25 cellular contexts compared by ENCODE assay signal in the genomic region with DNA sequence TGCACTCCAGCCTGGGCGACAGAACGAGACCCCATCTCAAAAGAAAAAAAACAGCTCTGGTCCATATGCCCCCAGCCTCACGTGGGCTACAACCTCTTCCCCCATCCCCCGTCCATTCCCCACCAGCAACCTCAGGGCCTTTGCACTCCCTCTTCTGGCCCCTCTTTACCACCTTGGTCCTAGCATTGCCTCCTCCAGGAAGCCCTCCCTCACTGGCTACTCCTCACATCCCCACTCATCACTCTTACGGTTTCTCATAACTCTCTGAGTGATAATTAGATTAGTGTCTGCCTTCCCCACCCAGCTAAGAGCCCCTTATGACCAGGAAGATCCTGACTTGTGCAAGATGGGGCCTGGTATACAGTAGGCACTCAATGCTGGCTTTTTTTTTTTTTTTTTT. TPM values are rescaled to one million over a fixed set of nuclear protein-coding genes. Genes with fewer than 3 reads are reported as not detected.
DNase-seq lines count a peak whose midpoint lies in the region; ATAC-seq and TF ChIP-seq lines count a peak whose summit lies in the region.
"Had no signal": no experiment of that assay in that cellular context is flagged by ENCODE, and none has a peak within 500 bp of the region (broad histone marks: within the 10 kb centered on the region; RNA-seq: fewer than 3 reads in every experiment).

No MANE protein-coding gene starts in this region.

- H3K27me3 Mint-ChIP-seq in CD4-positive, alpha-beta T cell, result no peaks in the 10 kb centered on the region
- H3K27me3 Mint-ChIP-seq in activated B cell treated with CpG ODN at 0.5 μM for 24 hours (no peaks in the 10 kb centered on the region), memory B cell (no peaks in the 10 kb centered on the region)
- no peaks in the 10 kb centered on the region for H3K27me3 Mint-ChIP-seq in stimulated activated naive B cell treated with anti-CD40 and anti-IgM and Interleukin-4, amounts not matched to agents 10 μg/mL and 1 μg/mL and 100 μg/mL, for 72 hours
- H3K27me3 Mint-ChIP-seq: IgD-negative memory B cell had no signal

- CTCF ChIA-PET in CD4-positive, alpha-beta T cell (lab: Charles Lee), result interaction anchor here (0.6 to 6.5 kb wide), 4 partner anchors 40 to 118 kb away, joined by 3 to 40 read pairs (median 4); partner anchors contain the start of gene ARRDC2
- CTCF ChIA-PET in activated B cell treated with CpG ODN at 0.5 μM for 24 hours (lab: Charles Lee), result interaction anchor here (0.7 to 7.5 kb wide), 5 partner anchors 11 to 118 kb away, joined by 3 to 91 read pairs (median 4); partner anchors contain the start of gene ARRDC2

- H3K9me3 ChIP-seq in CD4-positive, alpha-beta T cell (ENCODE audit: control insufficient read depth, low read length), result no peaks in the 10 kb centered on the region
- H3K9me3 ChIP-seq: SK-N-SH had no signal

- peaks cover 21% of the 10 kb centered on the region for H3K4me1 Mint-ChIP-seq in CD4-positive, alpha-beta T cell (ENCODE audit: low read depth)
- H3K4me1 Mint-ChIP-seq in activated B cell treated with CpG ODN at 0.5 μM for 24 hours, result peaks cover 27% of the 10 kb centered on the region
- peaks cover 7% of the 10 kb centered on the region for H3K4me1 Mint-ChIP-seq in memory B cell
- H3K4me1 Mint-ChIP-seq in stimulated activated naive B cell treated with anti-CD40 and anti-IgM and Interleukin-4, amounts not matched to agents 10 μg/mL and 1 μg/mL and 100 μg/mL, for 72 hours, result peaks cover 12 to 19% of the 10 kb centered on the region in 2 donors

- TF ChIP-seq POLR2A in GM18505 (IDR thresholded peaks at IDR 0.05; ENCODE audit: borderline replicate concordance, extremely low read depth, insufficient read depth, insufficient read length), result no peak

- H3K27ac Mint-ChIP-seq in CD4-positive, alpha-beta T cell, result peak overlapping the region; percentile 70
- H3K27ac Mint-ChIP-seq in activated B cell treated with CpG ODN at 0.5 μM for 24 hours (peak overlapping the region; percentile 57), memory B cell (peak overlapping the region; percentile 74)
- H3K27ac Mint-ChIP-seq in stimulated activated naive B cell treated with anti-CD40 and anti-IgM and Interleukin-4, amounts not matched to agents 10 μg/mL and 1 μg/mL and 100 μg/mL, for 72 hours, result peak overlapping the region; percentile 75

- DNase-seq in CD4-positive, alpha-beta T cell, result no peak
- no peak for DNase-seq in activated B cell treated with CpG ODN at 0.5 μM for 24 hours
- DNase-seq in memory B cell (ENCODE audit: low spot score in 2 of 2), result no peak
- DNase-seq in stimulated activated naive B cell treated with anti-CD40 and anti-IgM and Interleukin-4, amounts not matched to agents 10 μg/mL and 1 μg/mL and 100 μg/mL, for 72 hours, result no peak
- DNase-seq in stimulated activated CD4-positive, alpha-beta T cell treated with anti-CD3 and anti-CD28 coated beads, Interleukin-12 subunit alpha, Interleukin-12 subunit beta, amount 100 ng/mL, for 4 hours, result no peak
- DNase-seq: AML-193; C1 segment of cervical spinal cord; NCI-H1105; NCI-H1436 treated with DMSO at 0.1 percent for 48 hours; NCI-H1930; NCI-H2107; NCI-H446 treated with DMSO at 0.1 percent for 48 hours; NCI-H526; NCI-H82; NK-92 treated with Interleukin-12 subunit alpha and Interleukin-12 subunit beta, amount 100 ng/mL, for 24 hours; PC-3; SK-N-SH; SW 1271 had no signal

- H3K27me3 ChIP-seq in CD4-positive, alpha-beta T cell (ENCODE audit: control insufficient read depth, insufficient read depth, low read length), result no peaks in the 10 kb centered on the region

- no peaks in the 10 kb centered on the region for H3K9me3 Mint-ChIP-seq in CD4-positive, alpha-beta T cell
- H3K9me3 Mint-ChIP-seq in activated B cell treated with CpG ODN at 0.5 μM for 24 hours, result no peaks in the 10 kb centered on the region
- no peaks in the 10 kb centered on the region for H3K9me3 Mint-ChIP-seq in memory B cell
- no peaks in the 10 kb centered on the region for H3K9me3 Mint-ChIP-seq in stimulated activated naive B cell treated with anti-CD40 and anti-IgM and Interleukin-4, amounts not matched to agents 10 μg/mL and 1 μg/mL and 100 μg/mL, for 72 hours
- H3K9me3 Mint-ChIP-seq: IgD-negative memory B cell had no signal

- TF ChIP-seq CTCF in CD4-positive, alpha-beta T cell (IDR thresholded peaks at IDR 0.05), result no peak
- no peak for TF ChIP-seq CTCF in activated B cell treated with CpG ODN at 0.5 μM for 24 hours (IDR thresholded peaks at IDR 0.05)

- no peak overlapping the region for H3K4me3 Mint-ChIP-seq in CD4-positive, alpha-beta T cell
- H3K4me3 Mint-ChIP-seq in activated B cell treated with CpG ODN at 0.5 μM for 24 hours (no peak overlapping the region), memory B cell (no peak overlapping the region)
- no peak overlapping the region for H3K4me3 Mint-ChIP-seq in stimulated activated naive B cell treated with anti-CD40 and anti-IgM and Interleukin-4, amounts not matched to agents 10 μg/mL and 1 μg/mL and 100 μg/mL, for 72 hours
- H3K4me3 Mint-ChIP-seq: IgD-negative memory B cell had no signal

- H3K27ac ChIP-seq in CD4-positive, alpha-beta T cell (ENCODE audit: low read depth, low read length), result no peak overlapping the region
- H3K27ac ChIP-seq: HL-60 had no signal

- H3K36me3 Mint-ChIP-seq in CD4-positive, alpha-beta T cell (ENCODE audit: low read depth), result peaks cover 6% of the 10 kb centered on the region
- H3K36me3 Mint-ChIP-seq in activated B cell treated with CpG ODN at 0.5 μM for 24 hours (ENCODE audit: low read depth) (peaks cover 4% of the 10 kb centered on the region), memory B cell (peaks cover 2% of the 10 kb centered on the region)
- peaks cover 10 to 17% of the 10 kb centered on the region in 2 donors for H3K36me3 Mint-ChIP-seq in stimulated activated naive B cell treated with anti-CD40 and anti-IgM and Interleukin-4, amounts not matched to agents 10 μg/mL and 1 μg/mL and 100 μg/mL, for 72 hours
- H3K36me3 Mint-ChIP-seq: IgD-negative memory B cell had no signal

- no peak for ATAC-seq in CD4-positive, alpha-beta T cell (ENCODE audit: poor library complexity)
- ATAC-seq in activated B cell treated with CpG ODN at 0.5 μM for 24 hours (ENCODE audit: low read depth) (no peak), memory B cell (ENCODE audit: low read depth) (no peak), GM18505 (IDR thresholded peaks at IDR 0.05; ENCODE audit: unreplicated experiment) (no peak), GM18909 (IDR thresholded peaks at IDR 0.05; ENCODE audit: poor library complexity, unreplicated experiment) (no peak), HG03196 (IDR thresholded peaks at IDR 0.05; ENCODE audit: unreplicated experiment) (no peak)
- ATAC-seq in stimulated activated naive B cell treated with anti-CD40 and anti-IgM and Interleukin-4, amounts not matched to agents 10 μg/mL and 1 μg/mL and 100 μg/mL, for 72 hours (replicated peaks), result no peak
- ATAC-seq: HCT116, PC-3 had no signal

- POLR2A ChIA-PET in CD4-positive, alpha-beta T cell (lab: Charles Lee), result interaction anchor here (0.6 to 5.4 kb wide), 5 partner anchors 11 to 51 kb away, joined by 3 to 41 read pairs (median 4); partner anchors contain the start of genes ARRDC2 and MAST3
- POLR2A ChIA-PET in activated B cell treated with CpG ODN at 0.5 μM for 24 hours (lab: Charles Lee), result interaction anchor here (0.7 to 9.3 kb wide), 11 partner anchors 10 to 197 kb away, joined by 3 to 190 read pairs (median 8); partner anchors contain the start of genes ARRDC2 and RPL18A

- intact Hi-C loops in CD4-positive, alpha-beta T cell (cut with DNase I, micrococcal nuclease), result loop anchor here in 1 of 2 experiments (5.0 kb wide), 1 partner anchor 199 kb away; the partner anchor contains the start of gene RPL18A
- intact Hi-C loops in activated B cell treated with CpG ODN at 0.5 μM for 24 hours (cut with micrococcal nuclease), result loop anchor here (5.0 kb wide), 1 partner anchor 174 kb away; no protein-coding TSS in a partner anchor

RNA-seq across cellular contexts. Expression of gene IL12RB1, which starts 30.8 kb away (rescaled TPM):
- 10 to 100 TPM; 20.5 to 22.5 TPM for total RNA-seq in CD4-positive, alpha-beta T cell
- 19.9 and 20.9 TPM in 2 replicates for total RNA-seq in activated B cell treated with CpG ODN at 0.5 μM for 24 hours
- total RNA-seq: G401, PC-3 had no signal

RNA-seq across cellular contexts. Expression of gene MAST3, which starts 41.6 kb away (rescaled TPM):
- 10 to 100 TPM; 16.1 to 16.4 TPM for total RNA-seq in CD4-positive, alpha-beta T cell
- total RNA-seq in activated B cell treated with CpG ODN at 0.5 μM for 24 hours, result 44.3 and 48.6 TPM in 2 replicates

RNA-seq across cellular contexts. Expression of gene ARRDC2, which starts 48.0 kb away (rescaled TPM):
- total RNA-seq in CD4-positive, alpha-beta T cell, result 100 to 1,000 TPM; 325 to 341 TPM
- 147 and 168 TPM in 2 replicates for total RNA-seq in activated B cell treated with CpG ODN at 0.5 μM for 24 hours
